Comparison of ENCODE assay signal across 17 cellular contexts in the genomic region with DNA sequence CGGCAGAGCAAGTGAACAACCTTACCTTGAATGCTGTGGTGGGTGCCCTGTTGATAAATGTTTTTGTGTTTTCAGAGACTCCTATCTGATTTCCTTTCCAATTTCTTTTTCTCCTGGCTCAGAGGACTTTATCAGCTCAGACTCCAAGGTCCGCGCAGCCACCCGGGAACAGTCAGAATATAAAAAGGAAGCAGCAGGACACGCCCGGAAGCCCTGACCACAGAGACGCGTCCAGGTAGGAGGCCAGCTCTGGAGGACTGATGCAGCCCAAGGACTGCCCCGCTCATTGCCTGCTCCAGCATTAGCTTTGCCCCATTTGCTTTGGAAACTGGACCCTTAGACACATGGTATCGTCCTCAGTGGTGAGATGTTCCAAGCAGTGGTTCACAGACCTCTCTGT.
"Had no signal": no experiment of that assay in that cellular context is flagged by ENCODE, and none has a peak within 500 bp of the region (broad histone marks: within the 10 kb centered on the region; RNA-seq: fewer than 3 reads in every experiment).

No MANE protein-coding gene starts in this region.

- DNase-seq: activated CD4-positive, alpha-beta T cell treated with anti-CD3 and anti-CD28 coated beads for 1 hour; activated CD4-positive, alpha-beta T cell treated with anti-CD3 and anti-CD28 coated beads, Interleukin-2, amount 50 U/mL, for 48 hours; activated naive CD4-positive, alpha-beta T cell treated with anti-CD3 and anti-CD28 coated beads for 36 hours; activated T-cell treated with anti-CD3 and anti-CD28 coated beads, Interleukin-2, amount 50 U/mL, for 1 hour; dorsolateral prefrontal cortex; erythroblast; hippocampal formation; kidney; left ventricle myocardium superior; stimulated activated CD4-positive, alpha-beta T cell treated with anti-CD3 and anti-CD28 coated beads, Interleukin-4, amount 100 ng/mL, for 4 hours; stimulated activated CD8-positive, alpha-beta memory T cell treated with anti-CD3 and anti-CD28 coated beads, Interleukin-4, amount 100 ng/mL, for 48 hours; stimulated activated naive CD4-positive, alpha-beta T cell treated with Interleukin-2 at 50 U/mL for 16 hours had no signal

- H3K9me3 ChIP-seq: ascending aorta, breast epithelium, suprapubic skin had no signal

- H3K27me3 ChIP-seq: ascending aorta, breast epithelium, dorsolateral prefrontal cortex, suprapubic skin had no signal

- H3K27ac ChIP-seq: dorsolateral prefrontal cortex had no signal

- H3K36me3 ChIP-seq: ascending aorta, breast epithelium, suprapubic skin had no signal

- H3K4me3 ChIP-seq: ascending aorta, breast epithelium, dorsolateral prefrontal cortex, skin epidermis, suprapubic skin had no signal

- ATAC-seq: left ventricle myocardium superior, SK-N-SH treated with all-trans-retinoic acid at 6 μM for 48 hours had no signal
